13 cellular contexts compared by ENCODE assay signal in genomic region chr11:7252683-7253213, GRCh38. TPM values are rescaled to one million over a fixed set of nuclear protein-coding genes. Genes with fewer than 3 reads are reported as not detected.
DNase-seq lines count a peak whose midpoint lies in the region; ATAC-seq and TF ChIP-seq lines count a peak whose summit lies in the region.
"Had no signal": no experiment of that assay in that cellular context is flagged by ENCODE, and none has a peak within 500 bp of the region (broad histone marks: within the 10 kb centered on the region; RNA-seq: fewer than 3 reads in every experiment).

No MANE protein-coding gene starts in this region.

- intact Hi-C loops in lower lobe of right lung (cut with DNase I) (no loop called here), ovary (cut with DNase I) (no loop called here)

- H3K27ac ChIP-seq in lower lobe of right lung (no peak overlapping the region), thoracic aorta (no peak overlapping the region), foreskin keratinocyte (no peak overlapping the region), ovary (no peak overlapping the region)

- H3K9me3 Mint-ChIP-seq in activated T-cell treated with anti-CD3 and anti-CD28 coated beads, Interleukin-2, amount 50 U/mL, for 24 hours = no peaks in the 10 kb centered on the region
- H3K9me3 Mint-ChIP-seq in activated T-cell treated with anti-CD3 and anti-CD28 coated beads, Interleukin-2, amount 50 U/mL, for 4 hours = no peaks in the 10 kb centered on the region
- peaks cover 13% of the 10 kb centered on the region for H3K9me3 Mint-ChIP-seq in chondrocyte (ENCODE audit: low read depth)

- no peaks in the 10 kb centered on the region for H3K36me3 ChIP-seq in lower lobe of right lung
- H3K36me3 ChIP-seq in thoracic aorta = no peaks in the 10 kb centered on the region
- H3K36me3 ChIP-seq in ovary = no peaks in the 10 kb centered on the region
- H3K36me3 ChIP-seq: HAP-1 had no signal

- H3K27me3 ChIP-seq in lower lobe of right lung (ENCODE audit: low read depth) (peaks cover 53% of the 10 kb centered on the region), thoracic aorta (replicated peaks; ENCODE audit: insufficient read depth) (no peaks in the 10 kb centered on the region), foreskin keratinocyte (peaks cover 61% of the 10 kb centered on the region), ovary (no peaks in the 10 kb centered on the region)

- TF ChIP-seq CTCF in chondrocyte (IDR thresholded peaks at IDR 0.05) (no peak), lower lobe of right lung (IDR thresholded peaks at IDR 0.05) (no peak), thoracic aorta (IDR thresholded peaks at IDR 0.05) (no peak), foreskin keratinocyte (conservative IDR thresholded peaks at IDR 0.05) (no peak), ovary (IDR thresholded peaks at IDR 0.05) (no peak)

- no peak for TF ChIP-seq EP300 in ovary (IDR thresholded peaks at IDR 0.05)

- WGBS in ovary, 3 donors = 5 to 18% (median 6%) methylated on average over 33 of the region's 33 CpGs

- H3K27ac Mint-ChIP-seq in activated T-cell treated with anti-CD3 and anti-CD28 coated beads, Interleukin-2, amount 50 U/mL, for 24 hours = no peak overlapping the region
- H3K27ac Mint-ChIP-seq in chondrocyte (ENCODE audit: unreplicated experiment) = no peak overlapping the region

- no peaks in the 10 kb centered on the region for H3K36me3 Mint-ChIP-seq in activated T-cell treated with anti-CD3 and anti-CD28 coated beads, Interleukin-2, amount 50 U/mL, for 24 hours (ENCODE audit: low read depth)
- H3K36me3 Mint-ChIP-seq in activated T-cell treated with anti-CD3 and anti-CD28 coated beads, Interleukin-2, amount 50 U/mL, for 4 hours (ENCODE audit: insufficient read depth) = no peaks in the 10 kb centered on the region
- H3K36me3 Mint-ChIP-seq in chondrocyte (ENCODE audit: low read depth) = peaks cover 1% of the 10 kb centered on the region

- no peak for ATAC-seq in activated T-cell treated with anti-CD3 and anti-CD28 coated beads, Interleukin-2, amount 50 U/mL, for 4 hours
- peak; percentile 40 to 49 for ATAC-seq in lower lobe of right lung
- ATAC-seq in thoracic aorta (ENCODE audit: insufficient number of reproducible peaks, low FRiP score, low read depth) = no peak
- ATAC-seq in foreskin keratinocyte = no peak

- H3K4me1 ChIP-seq in lower lobe of right lung (peaks cover 13% of the 10 kb centered on the region), thoracic aorta (ENCODE audit: control insufficient read depth in 1 of 2, low read depth in 2 of 2) (peaks cover 5 to 14% of the 10 kb centered on the region in 2 donors), foreskin keratinocyte (no peaks in the 10 kb centered on the region), ovary (ENCODE audit: insufficient read depth) (no peaks in the 10 kb centered on the region)
- H3K4me1 ChIP-seq: HAP-1 had no signal

- no peak for DNase-seq in activated T-cell treated with anti-CD3 and anti-CD28 coated beads, Interleukin-2, amount 50 U/mL, for 24 hours
- DNase-seq in activated T-cell treated with anti-CD3 and anti-CD28 coated beads, Interleukin-2, amount 50 U/mL, for 4 hours = no peak
- DNase-seq in chondrocyte (ENCODE audit: low spot score) (peak; percentile 89), lower lobe of right lung (peak; percentile 41), thoracic aorta (ENCODE audit: low spot score) (no peak), NCI-H2107 (lab: John Stamatoyannopoulos, UW) (no peak), foreskin keratinocyte (no peak), ovary (no peak)
- DNase-seq: stimulated activated CD4-positive, alpha-beta T cell treated with anti-CD3 and anti-CD28 coated beads, Interleukin-12 subunit alpha, Interleukin-12 subunit beta, amount 100 ng/mL, for 4 hours had no signal

- peaks cover 2% of the 10 kb centered on the region for H3K4me1 Mint-ChIP-seq in activated T-cell treated with anti-CD3 and anti-CD28 coated beads, Interleukin-2, amount 50 U/mL, for 24 hours (ENCODE audit: low read depth)
- H3K4me1 Mint-ChIP-seq in activated T-cell treated with anti-CD3 and anti-CD28 coated beads, Interleukin-2, amount 50 U/mL, for 4 hours (ENCODE audit: low read depth) = peaks cover 4% of the 10 kb centered on the region
- peaks cover 2% of the 10 kb centered on the region for H3K4me1 Mint-ChIP-seq in chondrocyte (ENCODE audit: low read depth)

- H3K9me3 ChIP-seq in lower lobe of right lung (peaks cover 1% of the 10 kb centered on the region), thoracic aorta (no peaks in the 10 kb centered on the region), ovary (no peaks in the 10 kb centered on the region)
- H3K9me3 ChIP-seq: HAP-1 had no signal

- peak overlapping the region; percentile 52 for H3K4me3 Mint-ChIP-seq in activated T-cell treated with anti-CD3 and anti-CD28 coated beads, Interleukin-2, amount 50 U/mL, for 24 hours
- no peak overlapping the region for H3K4me3 Mint-ChIP-seq in activated T-cell treated with anti-CD3 and anti-CD28 coated beads, Interleukin-2, amount 50 U/mL, for 4 hours
- peak overlapping the region; percentile 63 for H3K4me3 Mint-ChIP-seq in chondrocyte (ENCODE audit: unreplicated experiment)

- no peak for TF ChIP-seq POLR2A in ovary (IDR thresholded peaks at IDR 0.05)

- H3K4me3 ChIP-seq in lower lobe of right lung (peak overlapping the region; percentile 62), thoracic aorta (peak overlapping the region; percentile 70), ovary (no peak overlapping the region)
- H3K4me3 ChIP-seq: GM12878, HAP-1 had no signal

- H3K27me3 Mint-ChIP-seq in activated T-cell treated with anti-CD3 and anti-CD28 coated beads, Interleukin-2, amount 50 U/mL, for 24 hours = peaks cover 68% of the 10 kb centered on the region
- H3K27me3 Mint-ChIP-seq in activated T-cell treated with anti-CD3 and anti-CD28 coated beads, Interleukin-2, amount 50 U/mL, for 4 hours (ENCODE audit: low read depth) = peaks cover 39% of the 10 kb centered on the region
- H3K27me3 Mint-ChIP-seq in chondrocyte (ENCODE audit: low read depth) = peaks cover 53% of the 10 kb centered on the region

RNA-seq across cellular contexts. Expression of gene SYT9, which starts 1.0 kb away (rescaled TPM):
- total RNA-seq in activated T-cell treated with anti-CD3 and anti-CD28 coated beads, Interleukin-2, amount 50 U/mL, for 4 hours = not detected
- total RNA-seq in chondrocyte (0.07 to 0.15 TPM (median 0.10 TPM) in 3 replicates), lower lobe of right lung (0.18 TPM), thoracic aorta (not detected), foreskin keratinocyte (0.03 TPM in 1 of 2 replicates, not detected in the other), ovary (under 1 TPM in 4 of 7 donors, not detected in 3; 0.05 to 0.48 (median 0.11) TPM)
- polyA plus RNA-seq in foreskin keratinocyte (0.02 and 0.04 TPM in 2 replicates), ovary (under 1 TPM; 0.13 to 0.25 TPM)
- total RNA-seq: GM12878, NCI-H460 had no signal
- polyA plus RNA-seq: BJ had no signal

Comparison
In these comparisons a context has a peak if more than half of its experiments do, and no peak if none do; other contexts are left out.
1. DNase-seq: peak in chondrocyte (single experiment) and lower lobe of right lung (single experiment); none in activated T-cell treated with anti-CD3 and anti-CD28 coated beads, Interleukin-2, amount 50 U/mL, for 24 hours (single experiment), activated T-cell treated with anti-CD3 and anti-CD28 coated beads, Interleukin-2, amount 50 U/mL, for 4 hours (single experiment), thoracic aorta (single experiment), NCI-H2107 (single experiment), foreskin keratinocyte (0 of 2) and ovary (0 of 5).
2. ATAC-seq: peak in lower lobe of right lung (2 of 2); none in activated T-cell treated with anti-CD3 and anti-CD28 coated beads, Interleukin-2, amount 50 U/mL, for 4 hours (0 of 2), thoracic aorta (single experiment) and foreskin keratinocyte (single experiment).